In genomic region chr1:65444128-65444527, GRCh38 we compare ENCODE assay signal across 19 cellular contexts. TPM values are rescaled to one million over a fixed set of nuclear protein-coding genes. Genes with fewer than 3 reads are reported as not detected.
A peak's percentile ranks its signal among the peaks of the same experiment; 100 is the strongest.
DNase-seq lines count a peak whose midpoint lies in the region; ATAC-seq, FAIRE-seq and TF ChIP-seq lines count a peak whose summit lies in the region.
"Had no signal": no experiment of that assay in that cellular context is flagged by ENCODE, and none has a peak within 500 bp of the region (broad histone marks: within the 10 kb centered on the region; RNA-seq: fewer than 3 reads in every experiment).

No MANE protein-coding gene starts in this region.

- no peak for DNase-seq in GM13976 (ENCODE audit: low spot score)
- no peak for DNase-seq in WTC11 (ENCODE audit: low spot score)
- DNase-seq in keratinocyte (ENCODE audit: low read depth, low spot score), result no peak
- DNase-seq in AG08395 (ENCODE audit: low spot score), result no peak
- DNase-seq in esophagus muscularis mucosa (ENCODE audit: extremely low spot score), result no peak
- DNase-seq: CD4-positive, alpha-beta memory T cell; DMS153; DMS79; GDM1; IMR-90 had no signal

- no peaks in the 10 kb centered on the region for H3K79me2 ChIP-seq in keratinocyte (ENCODE audit: control insufficient read depth, insufficient read depth, low read length)

- CTCF ChIA-PET in HEK293 (lab: Yijun Ruan, JAX), result no interaction called here
- CTCF ChIA-PET in WTC11 (lab: Charles Lee), result no interaction called here

- no peak overlapping the region for H3K4me2 ChIP-seq in keratinocyte (ENCODE audit: control insufficient read depth, extremely low read depth, insufficient read depth, low read depth, low read length)
- H3K4me2 ChIP-seq: A549, BLaER1 had no signal

- POLR2A ChIA-PET in HEK293 (lab: Yijun Ruan, JAX), result no interaction called here
- POLR2A ChIA-PET in WTC11 (lab: Charles Lee), result no interaction called here

- peaks cover 17% of the 10 kb centered on the region for H3K36me3 Mint-ChIP-seq in WTC11
- H3K36me3 Mint-ChIP-seq: CD14-positive monocyte; CD4-positive, alpha-beta memory T cell had no signal

- H3K4me1 Mint-ChIP-seq in WTC11, result peaks cover 38% of the 10 kb centered on the region
- H3K4me1 Mint-ChIP-seq: CD14-positive monocyte; CD4-positive, alpha-beta memory T cell had no signal

- in situ Hi-C loops in GM13976 (cut with MboI; ENCODE audit: low sequenced_read_pairs, unreplicated experiment), result no loop called here

- peak overlapping the region; percentile 88 for H3K27ac Mint-ChIP-seq in WTC11
- H3K27ac Mint-ChIP-seq: CD14-positive monocyte; CD4-positive, alpha-beta memory T cell had no signal

- H3K9me3 Mint-ChIP-seq in WTC11, result peaks cover 15% of the 10 kb centered on the region
- H3K9me3 Mint-ChIP-seq: CD4-positive, alpha-beta memory T cell had no signal

- dilution Hi-C loops in keratinocyte (cut with MboI; ENCODE audit: extremely low pct_ligation_motif_present, low sequenced_read_pairs), result no loop called here

- intact Hi-C loops in esophagus muscularis mucosa (cut with DNase I), result no loop called here

- no peaks in the 10 kb centered on the region for H4K20me1 ChIP-seq in keratinocyte (ENCODE audit: control insufficient read depth, extremely low read depth, insufficient read depth, low read length)
- H4K20me1 ChIP-seq: BLaER1 had no signal

- H3K4me3 Mint-ChIP-seq in WTC11, result peak overlapping the region; percentile 29; the same call in 1 of the 2 replicates
- H3K4me3 Mint-ChIP-seq: CD14-positive monocyte; CD4-positive, alpha-beta memory T cell had no signal

- H3K4me1 ChIP-seq in HEK293 (ENCODE audit: control insufficient read depth, insufficient read depth, low read length), result peaks cover 5% of the 10 kb centered on the region; the same call in 1 of the 2 replicates
- no peaks in the 10 kb centered on the region for H3K4me1 ChIP-seq in keratinocyte (ENCODE audit: control insufficient read depth, extremely low read depth, insufficient read depth, low read length)
- H3K4me1 ChIP-seq in esophagus muscularis mucosa, result no peaks in the 10 kb centered on the region
- H3K4me1 ChIP-seq: A549, BLaER1 had no signal

- ATAC-seq in WTC11 (peak; percentile 88), HG02623 (IDR thresholded peaks at IDR 0.05; ENCODE audit: unreplicated experiment) (no peak)
- ATAC-seq: A549, K562 had no signal

- H2AFZ ChIP-seq in keratinocyte (ENCODE audit: control insufficient read depth, low read length), result no peak overlapping the region

- no peaks in the 10 kb centered on the region for H3K9me1 ChIP-seq in keratinocyte (ENCODE audit: control insufficient read depth, extremely low read depth, insufficient read depth, low read length)

- no peak for TF ChIP-seq POLR2A in esophagus muscularis mucosa (IDR thresholded peaks at IDR 0.05; ENCODE audit: low read depth)

- H3K4me3 ChIP-seq in HEK293 (ENCODE audit: low read depth, low read length) (no peak overlapping the region), keratinocyte (ENCODE audit: control insufficient read depth in 2 of 3, extremely low read depth in 1 of 3, insufficient read depth in 2 of 3, low read depth in 1 of 3, low read length in 3 of 3) (no peak overlapping the region), esophagus muscularis mucosa (no peak overlapping the region)
- H3K4me3 ChIP-seq: A549, BLaER1, K562 had no signal

- TF ChIP-seq EP300 in esophagus muscularis mucosa (IDR thresholded peaks at IDR 0.05), result no peak

- H3K9me3 ChIP-seq in HEK293 (ENCODE audit: control insufficient read depth, insufficient read depth, low read depth, low read length) (no peaks in the 10 kb centered on the region), keratinocyte (ENCODE audit: control insufficient read depth, low read depth, low read length) (no peaks in the 10 kb centered on the region), esophagus muscularis mucosa (no peaks in the 10 kb centered on the region)
- H3K9me3 ChIP-seq: A549, BLaER1 had no signal

- no peak overlapping the region for H3K9ac ChIP-seq in keratinocyte (ENCODE audit: control insufficient read depth, extremely low read depth, insufficient read depth, low read length)
- H3K9ac ChIP-seq: BLaER1 had no signal

- H3K36me3 ChIP-seq in HEK293 (ENCODE audit: control insufficient read depth in 2 of 2, insufficient read depth in 1 of 2, low read length in 2 of 2) (no peaks in the 10 kb centered on the region), keratinocyte (ENCODE audit: control insufficient read depth in 2 of 2, extremely low read depth in 1 of 2, insufficient read depth in 2 of 2, low read length in 2 of 2) (no peaks in the 10 kb centered on the region), esophagus muscularis mucosa (no peaks in the 10 kb centered on the region)
- H3K36me3 ChIP-seq: BLaER1 had no signal

- TF ChIP-seq CTCF in GM13976 (IDR thresholded peaks at IDR 0.05; ENCODE audit: borderline replicate concordance, control extremely low read depth, extremely low read depth, insufficient read depth, missing control alignments) (peak; percentile 2), HEK293 (tag by site-specific recombination; IDR thresholded peaks at IDR 0.05) (no peak), WTC11 (IDR thresholded peaks at IDR 0.05) (no peak), keratinocyte (optimal IDR thresholded peaks at IDR 0.05 in 1 of 3, IDR thresholded peaks at IDR 0.05 in 1 of 3, conservative IDR thresholded peaks at IDR 0.05 in 1 of 3; ENCODE audit: extremely low read depth in 1 of 3, insufficient read depth in 2 of 3, low read length in 3 of 3) (no peak), esophagus muscularis mucosa (IDR thresholded peaks at IDR 0.05) (no peak)

- FAIRE-seq in keratinocyte (lab: Jason Lieb, UNC), result peak; percentile 5
- FAIRE-seq: A549, GM12892, H54, K562 had no signal

- H3K27me3 Mint-ChIP-seq in WTC11 (ENCODE audit: low read depth), result no peaks in the 10 kb centered on the region
- H3K27me3 Mint-ChIP-seq: CD4-positive, alpha-beta memory T cell had no signal

- H3K27me3 ChIP-seq in keratinocyte (ENCODE audit: control insufficient read depth, extremely low read depth, insufficient read depth, low read length) (no peaks in the 10 kb centered on the region), esophagus muscularis mucosa (no peaks in the 10 kb centered on the region)
- H3K27me3 ChIP-seq: BLaER1 had no signal

- no peak overlapping the region for H3K27ac ChIP-seq in HEK293 (ENCODE audit: extremely low read depth, low read depth, low read length)
- H3K27ac ChIP-seq in keratinocyte (ENCODE audit: control insufficient read depth, insufficient read depth, low read length), result no peak overlapping the region
- no peak overlapping the region for H3K27ac ChIP-seq in esophagus muscularis mucosa (replicated peaks in 1 of 4)
- H3K27ac ChIP-seq: 22Rv1, A549, BLaER1 had no signal

- 77% methylated on average over 2 of the region's 3 CpGs for WGBS in esophagus muscularis mucosa

TF ChIP-seq in HEK293, 187 proteins besides CTCF, POLR2A, EP300 and RAD21:
- peak; percentile 25; the same call in 1 of the 2 replicates for TF ChIP-seq ZNF530 (tag by site-specific recombination; IDR thresholded peaks at IDR 0.05; ENCODE audit: low read depth)
- TF ChIP-seq EGR2 (tag by site-specific recombination; IDR thresholded peaks at IDR 0.05; ENCODE audit: low read depth), result no peak
TF ChIP-seq in HEK293: peak in this region for 1.

TF ChIP-seq in WTC11, 78 proteins besides CTCF, POLR2A, EP300 and RAD21 (continues in another document):
- TF ChIP-seq JAZF1 (CRISPR knock-in tag; IDR thresholded peaks at IDR 0.05), result no peak

RNA-seq across cellular contexts. Expression of gene LEPR, which starts 23.7 kb away (rescaled TPM):
- 5.3 to 6.5 TPM (median 5.6 TPM) in 3 replicates for total RNA-seq in WTC11 (2021)
- 2.8 to 6.5 TPM (median 5.5 TPM) in 3 replicates for polyA plus RNA-seq in keratinocyte
- polyA plus RNA-seq in keratinocyte (2011; ENCODE audit: low read depth), result 3.7 TPM
- 3.1 and 7.7 TPM in 2 replicates for polyA plus RNA-seq in keratinocyte (2011; cell fraction: cytosol; rRNA removed)
- 5.0 and 5.5 TPM in 2 replicates for polyA plus RNA-seq in keratinocyte (2011; cell fraction: nucleus; rRNA removed)
- 2.9 and 8.6 TPM in 2 replicates for polyA plus RNA-seq in keratinocyte (2012; ENCODE audit: low replicate concordance)
- polyA minus RNA-seq in keratinocyte, result 1.0 to 10.7 TPM (median 9.5 TPM) in 3 replicates
- polyA minus RNA-seq in keratinocyte (2011; cell fraction: cytosol; rRNA and poly(A)+ RNA removed), result 5.8 TPM
- polyA minus RNA-seq in keratinocyte (2011; cell fraction: nucleus; rRNA and poly(A)+ RNA removed), result 4.0 and 9.2 TPM in 2 replicates
- 10 to 100 TPM in 3 of 4 donors, 1 to 10 TPM in 1; 10.0 to 27.3 (median 14.1) TPM for total RNA-seq in esophagus muscularis mucosa

RNA-seq across cellular contexts. Expression of gene LEPROT, which starts 23.7 kb away (rescaled TPM):
- total RNA-seq in WTC11 (2021) (18.1 to 23.0 TPM (median 18.1 TPM) in 3 replicates), esophagus muscularis mucosa (10 to 100 TPM; 54.5 to 73.3 (median 66.7) TPM)
- 54.7 to 83.1 TPM (median 82.5 TPM) in 3 replicates for polyA plus RNA-seq in keratinocyte
- polyA plus RNA-seq in keratinocyte (2011; ENCODE audit: low read depth), result 56.6 TPM
- 40.5 and 68.4 TPM in 2 replicates for polyA plus RNA-seq in keratinocyte (2011; cell fraction: cytosol; rRNA removed)
- polyA plus RNA-seq in keratinocyte (2011; cell fraction: nucleus; rRNA removed), result 96.3 and 122 TPM in 2 replicates
- polyA plus RNA-seq in keratinocyte (2012; ENCODE audit: low replicate concordance), result 45.9 and 47.8 TPM in 2 replicates
- polyA minus RNA-seq in keratinocyte, result 29.7 to 70.9 TPM (median 68.1 TPM) in 3 replicates
- polyA minus RNA-seq in keratinocyte (2011; cell fraction: cytosol; rRNA and poly(A)+ RNA removed), result 44.3 TPM
- polyA minus RNA-seq in keratinocyte (2011; cell fraction: nucleus; rRNA and poly(A)+ RNA removed), result 58.5 and 96.5 TPM in 2 replicates
